32 cellular contexts compared by ENCODE assay signal in genomic region chr13:47798194-47798593, GRCh38.
"Had no signal": no experiment of that assay in that cellular context is flagged by ENCODE, and none has a peak within 500 bp of the region (broad histone marks: within the 10 kb centered on the region; RNA-seq: fewer than 3 reads in every experiment).

No MANE protein-coding gene starts in this region.

- H3K4me1 ChIP-seq: ascending aorta had no signal

- H3K27me3 Mint-ChIP-seq: activated naive CD4-positive, alpha-beta T cell treated with anti-CD3 and anti-CD28 coated beads, Interleukin-2, amount 50 U/mL, for 24 hours had no signal

- H3K36me3 Mint-ChIP-seq: activated naive CD4-positive, alpha-beta T cell treated with anti-CD3 and anti-CD28 coated beads, Interleukin-2, amount 50 U/mL, for 24 hours; activated naive CD8-positive, alpha-beta T cell treated with anti-CD3 and anti-CD28 coated beads, Interleukin-2, amount 10 ng/mL, durations not matched to agents 7 days and 5 days had no signal

- H3K36me3 ChIP-seq: ascending aorta had no signal

- H3K9me3 ChIP-seq: ascending aorta had no signal

- H3K4me1 Mint-ChIP-seq: activated CD4-positive, alpha-beta T cell treated with anti-CD3 and anti-CD28 coated beads for 36 hours; activated CD4-positive, alpha-beta T cell treated with anti-CD3 and anti-CD28 coated beads, Interleukin-2, amount 10 ng/mL, durations not matched to agents 7 days and 5 days; activated naive CD4-positive, alpha-beta T cell treated with anti-CD3 and anti-CD28 coated beads, Interleukin-2, amount 50 U/mL, for 24 hours; activated naive CD8-positive, alpha-beta T cell treated with anti-CD3 and anti-CD28 coated beads, Interleukin-2, amount 10 ng/mL, durations not matched to agents 7 days and 5 days; WTC11 had no signal

- H3K9ac ChIP-seq: KMS-11 had no signal

- FAIRE-seq: RCC 7860, TTC549 had no signal

- H3K4me2 ChIP-seq: KMS-11, PC-9 had no signal

- H2AFZ ChIP-seq: PC-9 had no signal

- H3K9me3 Mint-ChIP-seq: activated CD4-positive, alpha-beta T cell treated with anti-CD3 and anti-CD28 coated beads, Interleukin-2, amount 10 ng/mL, durations not matched to agents 7 days and 5 days; activated naive CD4-positive, alpha-beta T cell treated with anti-CD3 and anti-CD28 coated beads, Interleukin-2, amount 50 U/mL, for 24 hours; activated T-cell treated with anti-CD3 and anti-CD28 coated beads, Interleukin-2, amount 50 U/mL, for 24 hours; activated T-helper 2 cell treated with anti-CD3 and anti-CD28 coated beads, Interferon-gamma antibody, Interleukin-2, Interleukin-4, amounts not matched to agents 10 μg/mL and 5 μg/mL and 100 μg/mL, durations not matched to agents 14 hours and 24 hours and 36 hours; T-helper 2 cell treated with Interferon-gamma antibody and Interleukin-4, amounts not matched to agents 5 μg/mL and 100 μg/mL, for 36 hours had no signal

- ATAC-seq: activated CD4-positive, alpha-beta T cell treated with anti-CD3 and anti-CD28 coated beads for 36 hours; activated CD4-positive, CD25-positive, alpha-beta regulatory T cell treated with anti-CD3 and anti-CD28 coated beads, Interleukin-2, amount 50 U/mL, for 24 hours; activated CD8-positive, alpha-beta T cell treated with anti-CD3 and anti-CD28 coated beads, Interleukin-2, amount 10 ng/mL, durations not matched to agents 7 days and 5 days; Right ventricle myocardium inferior had no signal

- H3K27me3 ChIP-seq: ascending aorta had no signal

- DNase-seq: activated CD4-positive, alpha-beta T cell treated with anti-CD3 and anti-CD28 coated beads for 36 hours; activated CD4-positive, alpha-beta T cell treated with anti-CD3 and anti-CD28 coated beads, Interleukin-2, amount 10 ng/mL, durations not matched to agents 7 days and 5 days; activated CD4-positive, alpha-beta T cell treated with anti-CD3 and anti-CD28 coated beads, Interleukin-2, amount 50 U/mL, for 48 hours; activated CD8-positive, alpha-beta T cell treated with anti-CD3 and anti-CD28 coated beads, Interleukin-2, amount 10 ng/mL, durations not matched to agents 7 days and 5 days; activated gamma-delta T cell; activated naive CD4-positive, alpha-beta T cell treated with Interleukin-2 at 50 U/mL for 16 hours; activated naive CD8-positive, alpha-beta T cell treated with anti-CD3 and anti-CD28 coated beads, Interleukin-2, amount 10 ng/mL, durations not matched to agents 7 days and 5 days; activated T-cell treated with anti-CD3 and anti-CD28 coated beads, Interleukin-2, amount 50 U/mL, for 24 hours; amygdala; caudate nucleus; cerebellar nuclear complex; MM.1S; NCI-H1092 treated with DMSO at 0.1 percent for 48 hours; NCI-H146; NCI-H187; NCI-H2029 treated with DMSO at 0.1 percent for 48 hours; NCI-H2107; NCI-H226; NCI-H446 treated with DMSO at 0.1 percent for 48 hours; PC-9 had no signal

- H3K4me3 Mint-ChIP-seq: activated CD4-positive, alpha-beta T cell treated with anti-CD3 and anti-CD28 coated beads for 36 hours; activated CD4-positive, alpha-beta T cell treated with anti-CD3 and anti-CD28 coated beads, Interleukin-2, amount 10 ng/mL, durations not matched to agents 7 days and 5 days; activated CD8-positive, alpha-beta T cell treated with anti-CD3 and anti-CD28 coated beads, Interleukin-2, amount 10 ng/mL, durations not matched to agents 7 days and 5 days; activated naive CD4-positive, alpha-beta T cell treated with anti-CD3 and anti-CD28 coated beads, Interleukin-2, amount 50 U/mL, for 24 hours; activated naive CD8-positive, alpha-beta T cell treated with anti-CD3 and anti-CD28 coated beads, Interleukin-2, amount 10 ng/mL, durations not matched to agents 7 days and 5 days; activated T-cell treated with anti-CD3 and anti-CD28 coated beads, Interleukin-2, amount 50 U/mL, for 24 hours; T-helper 1 cell treated with Interleukin-12 subunit alpha and Interleukin-12 subunit beta and Interleukin-4 antibody, amounts not matched to agents 30 μg/mL and 1 μg/mL, for 36 hours; T-helper 2 cell treated with Interferon-gamma antibody and Interleukin-4, amounts not matched to agents 5 μg/mL and 100 μg/mL, for 36 hours; WTC11 had no signal

- H3K27ac ChIP-seq: ascending aorta, KMS-11, PC-9, RWPE1 had no signal

- H3K27ac Mint-ChIP-seq: activated CD4-positive, alpha-beta T cell treated with anti-CD3 and anti-CD28 coated beads for 36 hours; activated CD4-positive, alpha-beta T cell treated with anti-CD3 and anti-CD28 coated beads, Interleukin-2, amount 10 ng/mL, durations not matched to agents 7 days and 5 days; activated CD8-positive, alpha-beta T cell treated with anti-CD3 and anti-CD28 coated beads, Interleukin-2, amount 10 ng/mL, durations not matched to agents 7 days and 5 days; activated naive CD4-positive, alpha-beta T cell treated with anti-CD3 and anti-CD28 coated beads, Interleukin-2, amount 50 U/mL, for 24 hours; activated naive CD8-positive, alpha-beta T cell treated with anti-CD3 and anti-CD28 coated beads, Interleukin-2, amount 10 ng/mL, durations not matched to agents 7 days and 5 days; activated T-cell treated with anti-CD3 and anti-CD28 coated beads, Interleukin-2, amount 50 U/mL, for 24 hours; activated T-helper 2 cell treated with anti-CD3 and anti-CD28 coated beads, Interferon-gamma antibody, Interleukin-2, Interleukin-4, amounts not matched to agents 10 μg/mL and 5 μg/mL and 100 μg/mL, durations not matched to agents 14 hours and 24 hours and 36 hours; T-helper 1 cell treated with Interleukin-12 subunit alpha and Interleukin-12 subunit beta and Interleukin-4 antibody, amounts not matched to agents 30 μg/mL and 1 μg/mL, for 36 hours; T-helper 2 cell treated with Interferon-gamma antibody and Interleukin-4, amounts not matched to agents 5 μg/mL and 100 μg/mL, for 36 hours; WTC11 had no signal

- H3K4me3 ChIP-seq: ascending aorta, PC-9 had no signal
